9 cellular contexts compared by ENCODE assay signal in the genomic region with DNA sequence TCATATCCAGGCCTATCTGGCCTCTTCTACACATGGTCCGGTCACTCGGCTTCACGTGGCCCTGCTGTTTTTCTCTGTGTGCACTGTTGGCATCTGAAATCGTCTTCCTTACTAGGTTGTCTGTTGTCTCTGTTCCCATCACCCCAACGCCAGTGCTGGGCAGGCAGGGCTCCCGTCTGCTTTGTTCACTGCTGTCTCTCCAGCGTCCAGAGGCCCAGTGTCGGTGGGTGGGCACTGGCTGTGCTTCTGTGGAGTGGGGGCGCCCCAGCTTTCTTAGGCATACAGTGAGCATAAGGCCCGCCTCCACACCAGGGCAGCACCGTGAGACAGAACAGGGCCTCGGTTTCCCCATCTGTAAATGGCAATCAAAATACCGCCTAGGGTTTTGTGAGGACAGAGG.
"Had no signal": no experiment of that assay in that cellular context is flagged by ENCODE, and none has a peak within 500 bp of the region (broad histone marks: within the 10 kb centered on the region; RNA-seq: fewer than 3 reads in every experiment).

No MANE protein-coding gene starts in this region.

- H3K9me3 ChIP-seq: pancreas had no signal

- DNase-seq: activated CD4-positive, alpha-beta T cell treated with anti-CD3 and anti-CD28 coated beads, Interleukin-2, amount 50 U/mL, for 4 hours; activated CD4-positive, CD25-positive, alpha-beta regulatory T cell treated with anti-CD3 and anti-CD28 coated beads, Interleukin-2, amount 50 U/mL, for 72 hours; activated naive CD4-positive, alpha-beta T cell treated with anti-CD3 and anti-CD28 coated beads, Interleukin-2, amount 50 U/mL, for 16 hours; foreskin keratinocyte; pancreas; SHP77 treated with DMSO at 0.1 percent for 48 hours; stimulated activated CD4-positive, alpha-beta T cell treated with anti-CD3 and anti-CD28 coated beads, Interleukin-15, amount 100 ng/mL, for 24 hours; stimulated activated CD4-positive, alpha-beta T cell treated with anti-CD3 and anti-CD28 coated beads, Interleukin-4, amount 100 ng/mL, for 4 hours had no signal

- H3K36me3 ChIP-seq: pancreas, tibial artery had no signal

- H3K27ac ChIP-seq: foreskin keratinocyte, pancreas, tibial artery had no signal

- ATAC-seq: foreskin keratinocyte, pancreas had no signal

- H3K4me1 ChIP-seq: foreskin keratinocyte, pancreas, tibial artery had no signal

- H3K4me3 ChIP-seq: pancreas, tibial artery had no signal
